24 cellular contexts compared by ENCODE assay signal in the genomic region with DNA sequence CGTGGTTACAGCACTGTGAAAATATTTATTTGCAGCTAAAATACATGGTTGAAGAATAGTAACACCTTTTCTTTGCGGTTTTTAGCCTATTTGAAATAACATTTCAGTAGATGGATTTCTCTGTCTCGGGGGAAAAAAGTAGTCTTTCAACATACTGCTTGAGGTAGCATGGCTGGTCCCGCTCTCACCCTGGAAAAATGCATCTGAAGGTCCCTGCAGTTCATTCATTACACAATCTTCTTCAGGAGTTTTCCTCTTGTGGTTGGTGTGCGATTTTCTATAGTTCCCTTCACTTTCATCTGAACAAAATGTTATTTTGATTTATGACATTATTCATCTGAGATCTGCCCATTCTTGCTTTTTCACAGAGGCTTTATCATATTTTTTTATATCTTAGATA.
DNase-seq lines count a peak whose midpoint lies in the region; ATAC-seq and TF ChIP-seq lines count a peak whose summit lies in the region.
"Had no signal": no experiment of that assay in that cellular context is flagged by ENCODE, and none has a peak within 500 bp of the region (broad histone marks: within the 10 kb centered on the region; RNA-seq: fewer than 3 reads in every experiment).

No MANE protein-coding gene starts in this region.

- peaks cover 0 to 25% (median 0%) of the 10 kb centered on the region in 11 donors for H3K9me3 ChIP-seq in heart right ventricle

- H3K27ac ChIP-seq in heart right ventricle: no peak overlapping the region
- H3K27ac ChIP-seq: dorsolateral prefrontal cortex, epithelial cell of prostate, psoas muscle, upper lobe of left lung had no signal

- no peak for TF ChIP-seq CTCF in heart right ventricle (IDR thresholded peaks at IDR 0.05)
- no peak for TF ChIP-seq CTCF in astrocyte of the spinal cord (IDR thresholded peaks at IDR 0.05; ENCODE audit: low read depth, low read length)
- TF ChIP-seq CTCF in fibroblast of the aortic adventitia (IDR thresholded peaks at IDR 0.05; ENCODE audit: insufficient read depth, low read length): no peak

- H3K4me1 ChIP-seq in heart right ventricle: no peaks in the 10 kb centered on the region
- H3K4me1 ChIP-seq: psoas muscle, upper lobe of left lung had no signal

- H3K36me3 ChIP-seq in heart right ventricle: no peaks in the 10 kb centered on the region
- H3K36me3 ChIP-seq: upper lobe of left lung had no signal

- in situ Hi-C loops in astrocyte of the spinal cord (cut with HindIII; ENCODE audit: low sequenced_read_pairs): no loop called here

- DNase-seq in left ventricle myocardium superior (no peak), heart right ventricle (no peak), astrocyte of the spinal cord (ENCODE audit: low read depth, low spot score) (peak; percentile 15), fibroblast of the aortic adventitia (ENCODE audit: low read depth) (peak; percentile 72), epidermal melanocyte (ENCODE audit: insufficient read length, low spot score) (no peak), midbrain (lab: John Stamatoyannopoulos, UW) (no peak)
- no peak for DNase-seq in stimulated activated CD4-positive, alpha-beta T cell treated with anti-CD3 and anti-CD28 coated beads, Interleukin-12 subunit alpha, Interleukin-12 subunit beta, amount 100 ng/mL, for 4 hours
- DNase-seq: activated CD4-positive, alpha-beta T cell treated with anti-CD3 and anti-CD28 coated beads, Interleukin-2, amount 10 ng/mL, durations not matched to agents 24 days and 14 days; activated naive CD4-positive, alpha-beta T cell treated with Interleukin-2 at 50 U/mL for 16 hours; activated T-cell treated with anti-CD3 and anti-CD28 coated beads, Interleukin-2, amount 50 U/mL, for 48 hours; central memory CD4-positive, alpha-beta T cell; COR-L47; DMS79; dorsolateral prefrontal cortex; glutamatergic neuron; Karpas-422; kidney glomerular epithelial cell; NCI-H1092 treated with DMSO at 0.1 percent for 48 hours; NCI-H1930; NCI-H2227 treated with DMSO at 0.1 percent for 48 hours; psoas muscle; upper lobe of left lung had no signal

- intact Hi-C loops in left ventricle myocardium superior (cut with micrococcal nuclease) (no loop called here), heart right ventricle (cut with DNase I) (no loop called here)

- ATAC-seq in left ventricle myocardium superior (peak; percentile 49), heart right ventricle (no peak)
- ATAC-seq in activated CD4-positive, CD25-positive, alpha-beta regulatory T cell treated with anti-CD3 and anti-CD28 coated beads, Interleukin-2, amount 50 U/mL, for 24 hours: no peak

- 65 to 68% methylated on average over 5 of the region's 5 CpGs for WGBS in heart right ventricle, 2 donors

- H3K4me3 ChIP-seq in heart right ventricle (no peak overlapping the region), astrocyte of the spinal cord (ENCODE audit: low read depth, low read length) (no peak overlapping the region), fibroblast of the aortic adventitia (ENCODE audit: low read depth, low read length) (no peak overlapping the region)
- H3K4me3 ChIP-seq: dorsolateral prefrontal cortex, psoas muscle, upper lobe of left lung had no signal

- no peaks in the 10 kb centered on the region for H3K27me3 ChIP-seq in heart right ventricle
- H3K27me3 ChIP-seq: dorsolateral prefrontal cortex, upper lobe of left lung had no signal

Comparison
In these comparisons a context has a peak if more than half of its experiments do, and no peak if none do; other contexts are left out.
1. DNase-seq: peak in astrocyte of the spinal cord (single experiment) and fibroblast of the aortic adventitia (single experiment); none in left ventricle myocardium superior (single experiment), heart right ventricle (0 of 2), epidermal melanocyte (single experiment), stimulated activated CD4-positive, alpha-beta T cell treated with anti-CD3 and anti-CD28 coated beads, Interleukin-12 subunit alpha, Interleukin-12 subunit beta, amount 100 ng/mL, for 4 hours (single experiment) and midbrain (single experiment).